17 cellular contexts compared by ENCODE assay signal in genomic region chr4:185958094-185958493, GRCh38.
DNase-seq lines count a peak whose midpoint lies in the region; TF ChIP-seq lines count a peak whose summit lies in the region.
"Had no signal": no experiment of that assay in that cellular context is flagged by ENCODE, and none has a peak within 500 bp of the region (broad histone marks: within the 10 kb centered on the region; RNA-seq: fewer than 3 reads in every experiment).

No MANE protein-coding gene starts in this region.

- intact Hi-C loops in posterior vena cava (cut with DNase I), result no loop called here

- DNase-seq in NCI-H2029 treated with DMSO at 0.1 percent for 48 hours (lab: John Stamatoyannopoulos, UW) (peak; percentile 3), NCI-H2029 (lab: John Stamatoyannopoulos, UW) (no peak), COR-L47 (lab: John Stamatoyannopoulos, UW) (peak; percentile 10), LNCaP clone FGC (ENCODE audit: low read depth) (peak; percentile 33), NCI-H748 treated with DMSO at 0.1 percent for 48 hours (lab: John Stamatoyannopoulos, UW) (peak; percentile 77), posterior vena cava (ENCODE audit: low spot score) (no peak)
- DNase-seq in stimulated activated CD4-positive, alpha-beta T cell treated with anti-CD3 and anti-CD28 coated beads, Interleukin-12 subunit alpha, Interleukin-12 subunit beta, amount 100 ng/mL, for 4 hours, result no peak
- DNase-seq in activated naive CD4-positive, alpha-beta T cell treated with anti-CD3 and anti-CD28 coated beads, Interleukin-2, amount 50 U/mL, for 16 hours, result no peak
- DNase-seq: NCI-H1092 treated with DMSO at 0.1 percent for 48 hours; NCI-H187 treated with DMSO at 0.1 percent for 48 hours; NK-92 treated with Interleukin-12 subunit alpha and Interleukin-12 subunit beta, amount 100 ng/mL, for 24 hours; SHP77 treated with DMSO at 0.1 percent for 48 hours; SW 1271; T-helper 17 cell had no signal

- TF ChIP-seq CTCF in LNCaP clone FGC (IDR thresholded peaks at IDR 0.05; ENCODE audit: control insufficient read depth, extremely low read depth, insufficient read depth), result no peak

- no peak overlapping the region for H3K4me3 ChIP-seq in LNCaP clone FGC (ENCODE audit: low read depth, low read length)
- H3K4me3 ChIP-seq: HAP-1, K562, SK-N-MC had no signal

Comparison
In these comparisons a context has a peak if more than half of its experiments do, and no peak if none do; other contexts are left out.
1. DNase-seq: peak in NCI-H2029 treated with DMSO at 0.1 percent for 48 hours (single experiment), COR-L47 (single experiment), LNCaP clone FGC (single experiment) and NCI-H748 treated with DMSO at 0.1 percent for 48 hours (single experiment); none in NCI-H2029 (single experiment), stimulated activated CD4-positive, alpha-beta T cell treated with anti-CD3 and anti-CD28 coated beads, Interleukin-12 subunit alpha, Interleukin-12 subunit beta, amount 100 ng/mL, for 4 hours (single experiment), posterior vena cava (single experiment) and activated naive CD4-positive, alpha-beta T cell treated with anti-CD3 and anti-CD28 coated beads, Interleukin-2, amount 50 U/mL, for 16 hours (single experiment).